ENCODE assay signal across 11 cellular contexts in genomic region chr3:197496746-197497125, GRCh38.
"Had no signal": no experiment of that assay in that cellular context is flagged by ENCODE, and none has a peak within 500 bp of the region (broad histone marks: within the 10 kb centered on the region; RNA-seq: fewer than 3 reads in every experiment).

No MANE protein-coding gene starts in this region.

- ATAC-seq: effector memory CD8-positive, alpha-beta T cell; left ventricle myocardium superior; stimulated activated effector memory CD8-positive, alpha-beta T cell treated with anti-CD3 and anti-CD28 coated beads, Interleukin-12 subunit alpha, Interleukin-12 subunit beta, amount 100 ng/mL, for 72 hours; WTC11 had no signal

- H3K4me3 ChIP-seq: right atrium auricular region, smooth muscle cell, tibial nerve had no signal

- H3K27me3 ChIP-seq: right atrium auricular region, tibial nerve had no signal

- H3K36me3 ChIP-seq: right atrium auricular region, tibial nerve had no signal

- H3K27ac ChIP-seq: right atrium auricular region had no signal

- H3K4me1 ChIP-seq: tibial nerve had no signal

- H3K4me2 ChIP-seq: smooth muscle cell had no signal

- DNase-seq: activated CD4-positive, alpha-beta T cell treated with anti-CD3 and anti-CD28 coated beads for 48 hours; activated naive CD4-positive, alpha-beta T cell treated with anti-CD3 and anti-CD28 coated beads, Interleukin-2, amount 10 ng/mL, durations not matched to agents 7 days and 5 days; central memory CD4-positive, alpha-beta T cell; effector memory CD8-positive, alpha-beta T cell; left ventricle myocardium superior; T-helper 1 cell had no signal

- H3K9me3 ChIP-seq: right atrium auricular region, tibial nerve had no signal
